ENCODE assay signal across 21 cellular contexts in the genomic region with DNA sequence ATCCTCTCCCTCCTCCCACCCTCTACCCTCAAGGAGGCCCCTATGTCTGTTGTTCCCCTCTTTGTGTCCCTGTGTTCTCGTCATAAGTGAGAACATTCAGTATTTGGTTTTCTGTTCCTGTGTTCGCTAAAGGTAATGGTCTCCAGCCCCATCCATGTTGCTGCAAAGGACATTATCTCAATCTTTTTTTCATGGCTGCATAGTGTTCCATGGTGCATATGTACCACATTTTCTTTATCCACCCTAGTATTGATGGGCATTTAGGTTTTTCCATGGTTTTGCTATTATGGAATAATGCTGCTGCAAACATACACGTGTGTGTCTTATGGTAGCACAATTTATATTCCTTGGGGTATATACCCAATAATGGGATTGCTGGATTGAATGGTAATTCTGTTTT.
"Had no signal": no experiment of that assay in that cellular context is flagged by ENCODE, and none has a peak within 500 bp of the region (broad histone marks: within the 10 kb centered on the region; RNA-seq: fewer than 3 reads in every experiment).

No MANE protein-coding gene starts in this region.

- H3K4me3 ChIP-seq: adrenal gland, gastrocnemius medialis, lower lobe of right lung, smooth muscle cell, thyroid gland had no signal

- H3K9me3 ChIP-seq: adrenal gland, gastrocnemius medialis, lower lobe of right lung, thyroid gland had no signal

- ATAC-seq: esophagus mucosa; gastrocnemius medialis; lower lobe of right lung; sciatic nerve; stimulated activated memory B cell treated with anti-CD40 and anti-IgM and Interleukin-4, amounts not matched to agents 10 μg/mL and 1 μg/mL and 100 μg/mL, for 72 hours had no signal

- H3K27ac ChIP-seq: adrenal gland, gastrocnemius medialis, lower lobe of right lung, thyroid gland had no signal

- H3K27me3 ChIP-seq: adrenal gland, gastrocnemius medialis, thyroid gland had no signal

- H3K4me1 ChIP-seq: gastrocnemius medialis had no signal

- DNase-seq: activated CD4-positive, alpha-beta T cell treated with anti-CD3 and anti-CD28 coated beads, Interleukin-2, amount 10 ng/mL, durations not matched to agents 7 days and 5 days; activated CD4-positive, CD25-positive, alpha-beta regulatory T cell; activated naive CD4-positive, alpha-beta T cell treated with Interleukin-2 at 50 U/mL for 16 hours; activated T-cell treated with anti-CD3 and anti-CD28 coated beads, Interleukin-2, amount 50 U/mL, for 1 hour; adrenal gland; cerebellar nuclear complex; cortex of kidney; gastrocnemius medialis; head of caudate nucleus; lower lobe of right lung; nephron progenitor cell; nucleus accumbens; stimulated activated CD4-positive, alpha-beta T cell treated with anti-CD3 and anti-CD28 coated beads, Interleukin-4, amount 100 ng/mL, for 1 hour; T-helper 1 cell; T-helper 9 cell; thyroid gland had no signal

- H3K9me3 Mint-ChIP-seq: activated CD4-positive, alpha-beta T cell treated with anti-CD3 and anti-CD28 coated beads, Interleukin-2, amount 10 ng/mL, durations not matched to agents 7 days and 5 days; activated T-helper 2 cell treated with anti-CD3 and anti-CD28 coated beads, Interferon-gamma antibody, Interleukin-2, Interleukin-4, amounts not matched to agents 10 μg/mL and 5 μg/mL and 100 μg/mL, durations not matched to agents 14 hours and 24 hours and 36 hours; nephron progenitor cell; stimulated activated memory B cell treated with anti-CD40 and anti-IgM and Interleukin-4, amounts not matched to agents 10 μg/mL and 1 μg/mL and 100 μg/mL, for 72 hours had no signal

- H3K27me3 Mint-ChIP-seq: activated CD4-positive, alpha-beta T cell treated with anti-CD3 and anti-CD28 coated beads, Interleukin-2, amount 10 ng/mL, durations not matched to agents 7 days and 5 days; stimulated activated memory B cell treated with anti-CD40 and anti-IgM and Interleukin-4, amounts not matched to agents 10 μg/mL and 1 μg/mL and 100 μg/mL, for 72 hours had no signal

- H3K27ac Mint-ChIP-seq: activated CD4-positive, alpha-beta T cell treated with anti-CD3 and anti-CD28 coated beads, Interleukin-2, amount 10 ng/mL, durations not matched to agents 7 days and 5 days; stimulated activated memory B cell treated with anti-CD40 and anti-IgM and Interleukin-4, amounts not matched to agents 10 μg/mL and 1 μg/mL and 100 μg/mL, for 72 hours had no signal

- H3K4me3 Mint-ChIP-seq: activated CD4-positive, alpha-beta T cell treated with anti-CD3 and anti-CD28 coated beads, Interleukin-2, amount 10 ng/mL, durations not matched to agents 7 days and 5 days; nephron progenitor cell; stimulated activated memory B cell treated with anti-CD40 and anti-IgM and Interleukin-4, amounts not matched to agents 10 μg/mL and 1 μg/mL and 100 μg/mL, for 72 hours had no signal
